ENCODE assay signal across 8 cellular contexts in genomic region chr6:43629505-43630300, GRCh38. TPM values are rescaled to one million over a fixed set of nuclear protein-coding genes. Genes with fewer than 3 reads are reported as not detected.
DNase-seq lines count a peak whose midpoint lies in the region; ATAC-seq and TF ChIP-seq lines count a peak whose summit lies in the region.

No MANE protein-coding gene starts in this region.

- H3K4me3 ChIP-seq in prostate gland (peak overlapping the region; percentile 85 to 99), urinary bladder (ENCODE audit: low read depth, low read length) (peak overlapping the region; percentile 59)

- peaks cover 34% of the 10 kb centered on the region for H3K4me1 Mint-ChIP-seq in T-helper 17 cell

- H3K4me1 ChIP-seq in prostate gland (replicated peaks), result peaks cover 9% of the 10 kb centered on the region
- H3K4me1 ChIP-seq in urinary bladder (ENCODE audit: insufficient read depth), result no peaks in the 10 kb centered on the region

- H3K27ac Mint-ChIP-seq in T-helper 17 cell, result peak overlapping the region; percentile 92

- H3K4me3 Mint-ChIP-seq in T-helper 17 cell, result peak overlapping the region; percentile 98

- TF ChIP-seq CTCF in prostate gland (IDR thresholded peaks at IDR 0.05), result peak in 1 of 4 experiments; percentile 4

- TF ChIP-seq POLR2A in prostate gland (IDR thresholded peaks at IDR 0.05), result peak; percentile 87

- H3K36me3 Mint-ChIP-seq in T-helper 17 cell (ENCODE audit: low read depth), result no peaks in the 10 kb centered on the region

- H3K36me3 ChIP-seq in prostate gland (peaks cover 0 to 4% of the 10 kb centered on the region in 2 donors), urinary bladder (ENCODE audit: insufficient read depth) (no peaks in the 10 kb centered on the region)

- 0% methylated on average over 39 of the region's 41 CpGs for WGBS in prostate gland
- WGBS in urinary bladder, result under 1% methylated on average over 41 of the region's 41 CpGs

- peak; percentile 59 for ATAC-seq in GM18499 (IDR thresholded peaks at IDR 0.05; ENCODE audit: insufficient read depth, unreplicated experiment)
- ATAC-seq in HG02938 (IDR thresholded peaks at IDR 0.05; ENCODE audit: unreplicated experiment), result peak; percentile 65
- peak; percentile 75 for ATAC-seq in T-helper 17 cell
- peak; percentile 88 for ATAC-seq in left ventricle myocardium superior

- no peaks in the 10 kb centered on the region for H3K27me3 ChIP-seq in prostate gland (replicated peaks; ENCODE audit: insufficient read depth)

- H3K27me3 Mint-ChIP-seq in T-helper 17 cell, result no peaks in the 10 kb centered on the region

- H3K27ac ChIP-seq in angular gyrus (ENCODE audit: low read depth, low read length), result peak overlapping the region; percentile 99
- H3K27ac ChIP-seq in prostate gland, result peak overlapping the region; percentile 96 to 98
- peak overlapping the region; percentile 89 for H3K27ac ChIP-seq in urinary bladder (ENCODE audit: low read depth)

- H3K9me3 ChIP-seq in T-helper 17 cell (ENCODE audit: control insufficient read depth, low read length, poor library complexity, severe bottlenecking) (no peaks in the 10 kb centered on the region), prostate gland (no peaks in the 10 kb centered on the region)

- intact Hi-C loops in left ventricle myocardium superior (cut with micrococcal nuclease) (no loop called here), prostate gland (cut with DNase I) (no loop called here)

- DNase-seq in NCI-H1694 treated with DMSO at 0.1 percent for 48 hours (lab: John Stamatoyannopoulos, UW), result peak; percentile 94
- DNase-seq in T-helper 17 cell, result peak; percentile 78 to 86 (median 84)
- DNase-seq in left ventricle myocardium superior, result peak; percentile 95
- DNase-seq in prostate gland (ENCODE audit: low spot score), result peak; percentile 96

RNA-seq across cellular contexts. Expression of gene GTPBP2, which starts 0.6 kb away (rescaled TPM):
- total RNA-seq in T-helper 17 cell, result 10 to 100 TPM; 49.3 to 65.3 TPM
- 23.6 TPM for total RNA-seq in left ventricle myocardium superior
- 10 to 100 TPM; 22.4 to 54.9 TPM for total RNA-seq in prostate gland
- total RNA-seq in urinary bladder, result 36.3 TPM
- 40.4 TPM for polyA plus RNA-seq in urinary bladder

RNA-seq across cellular contexts. Expression of gene MAD2L1BP, which starts 5.9 kb away (rescaled TPM):
- 10 to 100 TPM; 17.1 to 30.5 TPM for total RNA-seq in T-helper 17 cell
- total RNA-seq in left ventricle myocardium superior, result 28.3 TPM
- 10 to 100 TPM; 24.9 to 46.8 TPM for total RNA-seq in prostate gland
- total RNA-seq in urinary bladder, result 16.8 TPM
- polyA plus RNA-seq in urinary bladder, result 25.3 TPM

RNA-seq across cellular contexts. Expression of gene RSPH9, which starts 15.1 kb away (rescaled TPM):
- total RNA-seq in T-helper 17 cell, result under 1 TPM in 1 of 2 donors, not detected in 1; 0.29 TPM
- 0.15 TPM for total RNA-seq in left ventricle myocardium superior
- total RNA-seq in prostate gland, result 1 to 10 TPM in 1 of 2 donors, under 1 TPM in 1; 0.23 to 1.9 TPM
- total RNA-seq in urinary bladder, result 1.0 TPM
- polyA plus RNA-seq in urinary bladder, result 0.60 TPM

RNA-seq across cellular contexts. Expression of gene POLH, which starts 53.7 kb away (rescaled TPM):
- total RNA-seq in T-helper 17 cell (10 to 100 TPM; 13.0 to 13.3 TPM), left ventricle myocardium superior (8.7 TPM), prostate gland (10 to 100 TPM in 1 of 2 donors, 1 to 10 TPM in 1; 9.2 to 11.8 TPM), urinary bladder (16.8 TPM)
- 5.7 TPM for polyA plus RNA-seq in urinary bladder

RNA-seq across cellular contexts. Expression of gene XPO5, which starts 53.9 kb away (rescaled TPM):
- total RNA-seq in T-helper 17 cell (10 to 100 TPM; 38.3 to 48.6 TPM), left ventricle myocardium superior (13.1 TPM), prostate gland (10 to 100 TPM; 17.9 to 33.3 TPM), urinary bladder (23.8 TPM)
- 12.6 TPM for polyA plus RNA-seq in urinary bladder

Comparison
In these comparisons a context has a peak if more than half of its experiments do, and no peak if none do; other contexts are left out.
1. Peak in every context shown above with its lines: DNase-seq, ATAC-seq, H3K4me3 ChIP-seq and H3K27ac ChIP-seq.